Comparison of ENCODE assay signal across 8 cellular contexts in genomic region chr17:47502776-47503455, GRCh38. TPM values are rescaled to one million over a fixed set of nuclear protein-coding genes. Genes with fewer than 3 reads are reported as not detected.
DNase-seq lines count a peak whose midpoint lies in the region; ATAC-seq and TF ChIP-seq lines count a peak whose summit lies in the region.
"Not testable (repeated sequence)": the region's sequence is repeated elsewhere in the genome, so short reads cannot be mapped to it uniquely, and the experiment has no call there.

No MANE protein-coding gene starts in this region.

- not testable (repeated sequence) for H3K27me3 ChIP-seq in PC-9 (ENCODE audit: insufficient read depth, low read depth); heart left ventricle; naive thymus-derived CD4-positive, alpha-beta T cell (ENCODE audit: control insufficient read depth in 2 of 2, insufficient read depth in 2 of 2, low read length in 2 of 2)

- intact Hi-C loops in PC-9 (cut with micrococcal nuclease; ENCODE audit: unreplicated experiment): loop anchor here (5.0 kb wide), 1 partner anchor 109 kb away; no protein-coding TSS in a partner anchor
- intact Hi-C loops in heart left ventricle (cut with DNase I): loop anchor here in 5 of 10 donors (5.0 to 10.0 kb wide), 2 partner anchors 112 to 114 kb away; no protein-coding TSS in a partner anchor
- intact Hi-C loops in naive thymus-derived CD4-positive, alpha-beta T cell (cut with micrococcal nuclease): not testable (repeated sequence)

- H3K9me2 ChIP-seq in PC-9 (ENCODE audit: insufficient read depth): not testable (repeated sequence)

- DNase-seq in CD1c-positive myeloid dendritic cell (ENCODE audit: extremely low spot score) (peak; percentile 2), PC-9 (peak; percentile 38 to 88)
- DNase-seq in activated CD8-positive, alpha-beta T cell treated with anti-CD3 and anti-CD28 coated beads, Interleukin-2, amount 10 ng/mL, durations not matched to agents 7 days and 5 days; chondrocyte (ENCODE audit: low spot score); heart left ventricle: not testable (repeated sequence)
- DNase-seq in naive thymus-derived CD4-positive, alpha-beta T cell: peak in 2 of 9 donors; percentile 1 to 10

- H3K27ac ChIP-seq in PC-9 (peak overlapping the region; percentile 96), heart left ventricle (peak overlapping the region in 9 of 12 donors; percentile 46 to 71 (median 65))
- H3K27ac ChIP-seq in naive thymus-derived CD4-positive, alpha-beta T cell (ENCODE audit: low read depth, low read length): not testable (repeated sequence)

- peaks cover 30% of the 10 kb centered on the region for H3F3A ChIP-seq in PC-9 (ENCODE audit: insufficient read depth, low read depth)

- not testable (repeated sequence) for H4K20me1 ChIP-seq in PC-9 (ENCODE audit: insufficient read depth)

- TF ChIP-seq CTCF in PC-9 (conservative IDR thresholded peaks at IDR 0.05); chondrocyte (IDR thresholded peaks at IDR 0.05); heart left ventricle (IDR thresholded peaks at IDR 0.05): not testable (repeated sequence)

- H3K4me1 Mint-ChIP-seq in activated CD8-positive, alpha-beta T cell treated with anti-CD3 and anti-CD28 coated beads, Interleukin-2, amount 10 ng/mL, durations not matched to agents 7 days and 5 days (ENCODE audit: low read depth): peaks cover 13% of the 10 kb centered on the region
- H3K4me1 Mint-ChIP-seq in chondrocyte (ENCODE audit: low read depth): peaks cover 24% of the 10 kb centered on the region
- H3K4me1 Mint-ChIP-seq in naive thymus-derived CD4-positive, alpha-beta T cell: peaks cover 0 to 17% (median 8%) of the 10 kb centered on the region in 7 donors
- H3K4me1 Mint-ChIP-seq in stimulated activated naive CD8-positive, alpha-beta T cell treated with anti-CD3 and anti-CD28 coated beads, Interleukin-15, Interleukin-2, amounts not matched to agents 100 ng/mL and 50 ng/mL, for 24 hours (ENCODE audit: low read depth): peaks cover 18% of the 10 kb centered on the region

- POLR2A ChIA-PET in PC-9 (lab: Charles Lee; ENCODE audit: unreplicated experiment): interaction anchor here (0.7 kb wide), 1 partner anchor 10 kb away, joined by 3 read pairs; no protein-coding TSS in a partner anchor
- POLR2A ChIA-PET in activated CD8-positive, alpha-beta T cell treated with anti-CD3 and anti-CD28 coated beads, Interleukin-2, amount 10 ng/mL, durations not matched to agents 7 days and 5 days (lab: Charles Lee); naive thymus-derived CD4-positive, alpha-beta T cell (lab: Charles Lee): not testable (repeated sequence)

- peak overlapping the region; percentile 55 for H3K4me2 ChIP-seq in PC-9

- H3K36me3 ChIP-seq in PC-9 (ENCODE audit: low read depth); heart left ventricle; naive thymus-derived CD4-positive, alpha-beta T cell (ENCODE audit: control insufficient read depth in 2 of 3, insufficient read depth in 3 of 3, low read length in 3 of 3): not testable (repeated sequence)

- peaks cover 53% of the 10 kb centered on the region for H3K4me1 ChIP-seq in PC-9 (replicated peaks; ENCODE audit: insufficient read depth)
- peaks cover 0 to 23% (median 9%) of the 10 kb centered on the region in 12 donors for H3K4me1 ChIP-seq in heart left ventricle
- H3K4me1 ChIP-seq in naive thymus-derived CD4-positive, alpha-beta T cell (ENCODE audit: control insufficient read depth in 2 of 2, insufficient read depth in 2 of 2, low read length in 2 of 2): not testable (repeated sequence)

- BruUV-seq in PC-9 (replicated peaks; lab: Mats Ljungman, UMichigan): TSS peak; percentile 95

- not testable (repeated sequence) for H3K27me3 Mint-ChIP-seq in activated CD8-positive, alpha-beta T cell treated with anti-CD3 and anti-CD28 coated beads, Interleukin-2, amount 10 ng/mL, durations not matched to agents 7 days and 5 days (ENCODE audit: low read depth); chondrocyte (ENCODE audit: low read depth); naive thymus-derived CD4-positive, alpha-beta T cell; stimulated activated naive CD8-positive, alpha-beta T cell treated with anti-CD3 and anti-CD28 coated beads, Interleukin-15, Interleukin-2, amounts not matched to agents 100 ng/mL and 50 ng/mL, for 24 hours

- not testable (repeated sequence) for H3K9me3 Mint-ChIP-seq in activated CD8-positive, alpha-beta T cell treated with anti-CD3 and anti-CD28 coated beads, Interleukin-2, amount 10 ng/mL, durations not matched to agents 7 days and 5 days (ENCODE audit: insufficient read depth); chondrocyte (ENCODE audit: low read depth); naive thymus-derived CD4-positive, alpha-beta T cell; stimulated activated naive CD8-positive, alpha-beta T cell treated with anti-CD3 and anti-CD28 coated beads, Interleukin-15, Interleukin-2, amounts not matched to agents 100 ng/mL and 50 ng/mL, for 24 hours

- H3K36me3 Mint-ChIP-seq in activated CD8-positive, alpha-beta T cell treated with anti-CD3 and anti-CD28 coated beads, Interleukin-2, amount 10 ng/mL, durations not matched to agents 7 days and 5 days (ENCODE audit: low read depth); chondrocyte (ENCODE audit: low read depth); naive thymus-derived CD4-positive, alpha-beta T cell; stimulated activated naive CD8-positive, alpha-beta T cell treated with anti-CD3 and anti-CD28 coated beads, Interleukin-15, Interleukin-2, amounts not matched to agents 100 ng/mL and 50 ng/mL, for 24 hours (ENCODE audit: low read depth): not testable (repeated sequence)

- H2AFZ ChIP-seq in PC-9: not testable (repeated sequence)

- ATAC-seq in HG03066 (IDR thresholded peaks at IDR 0.05; ENCODE audit: low read depth, unreplicated experiment) (peak; percentile 13), heart left ventricle (peak in 2 of 4 donors; percentile 12 to 31)
- peak; percentile 46 for ATAC-seq in activated CD8-positive, alpha-beta T cell treated with anti-CD3 and anti-CD28 coated beads, Interleukin-2, amount 10 ng/mL, durations not matched to agents 7 days and 5 days
- peak; percentile 46 for ATAC-seq in naive thymus-derived CD4-positive, alpha-beta T cell

- H3K9me3 ChIP-seq in PC-9 (ENCODE audit: insufficient read depth, low read depth); heart left ventricle; naive thymus-derived CD4-positive, alpha-beta T cell (ENCODE audit: control insufficient read depth in 2 of 3, low read length in 3 of 3): not testable (repeated sequence)

- CTCF ChIA-PET in PC-9 (lab: Charles Lee); activated CD8-positive, alpha-beta T cell treated with anti-CD3 and anti-CD28 coated beads, Interleukin-2, amount 10 ng/mL, durations not matched to agents 7 days and 5 days (lab: Charles Lee); naive thymus-derived CD4-positive, alpha-beta T cell (lab: Charles Lee): not testable (repeated sequence)

- TF ChIP-seq POLR2A in heart left ventricle (IDR thresholded peaks at IDR 0.05): not testable (repeated sequence)

- peak overlapping the region; percentile 2; the same call in 1 of the 2 replicates for H3K4me3 ChIP-seq in PC-9
- not testable (repeated sequence) for H3K4me3 ChIP-seq in heart left ventricle; naive thymus-derived CD4-positive, alpha-beta T cell (ENCODE audit: low read length)

- H3K27ac Mint-ChIP-seq in activated CD8-positive, alpha-beta T cell treated with anti-CD3 and anti-CD28 coated beads, Interleukin-2, amount 10 ng/mL, durations not matched to agents 7 days and 5 days: peak overlapping the region; percentile 78
- peak overlapping the region; percentile 84 for H3K27ac Mint-ChIP-seq in chondrocyte (ENCODE audit: unreplicated experiment)
- H3K27ac Mint-ChIP-seq in naive thymus-derived CD4-positive, alpha-beta T cell: peak overlapping the region in 4 of 9 donors; percentile 17 to 82 (median 60)
- peak overlapping the region; percentile 81 for H3K27ac Mint-ChIP-seq in stimulated activated naive CD8-positive, alpha-beta T cell treated with anti-CD3 and anti-CD28 coated beads, Interleukin-15, Interleukin-2, amounts not matched to agents 100 ng/mL and 50 ng/mL, for 24 hours

- not testable (repeated sequence) for H3K79me2 ChIP-seq in PC-9 (ENCODE audit: low read depth)

- 7 to 27% (median 24%) methylated on average over 2 of the region's 2 CpGs for WGBS in heart left ventricle, 4 donors

- not testable (repeated sequence) for H3K4me3 Mint-ChIP-seq in activated CD8-positive, alpha-beta T cell treated with anti-CD3 and anti-CD28 coated beads, Interleukin-2, amount 10 ng/mL, durations not matched to agents 7 days and 5 days; chondrocyte (ENCODE audit: unreplicated experiment); stimulated activated naive CD8-positive, alpha-beta T cell treated with anti-CD3 and anti-CD28 coated beads, Interleukin-15, Interleukin-2, amounts not matched to agents 100 ng/mL and 50 ng/mL, for 24 hours
- H3K4me3 Mint-ChIP-seq in naive thymus-derived CD4-positive, alpha-beta T cell: peak overlapping the region in 1 of 10 donors; percentile 14

RNA-seq across cellular contexts. Expression of gene NPEPPS, which starts 28.0 kb away (rescaled TPM):
- total RNA-seq in PC-9 (2021): 173 and 187 TPM in 2 replicates
- 10 to 100 TPM; 83.8 to 92.2 TPM for total RNA-seq in activated CD8-positive, alpha-beta T cell treated with anti-CD3 and anti-CD28 coated beads, Interleukin-2, amount 10 ng/mL, durations not matched to agents 7 days and 5 days
- total RNA-seq in chondrocyte: 97.6 to 113 TPM (median 98.3 TPM) in 3 replicates
- 10 to 100 TPM; 56.3 to 98.2 (median 81.3) TPM for total RNA-seq in heart left ventricle
- polyA plus RNA-seq in heart left ventricle: 10 to 100 TPM; 23.7 to 45.7 TPM
- total RNA-seq in naive thymus-derived CD4-positive, alpha-beta T cell: 100 to 1,000 TPM in 3 of 5 experiments, 10 to 100 TPM in 2; 84.4 to 129 (median 111) TPM
- 10 to 100 TPM; 33.6 to 41.0 TPM for polyA plus RNA-seq in naive thymus-derived CD4-positive, alpha-beta T cell
